Comparison of ENCODE assay signal across 7 cellular contexts in genomic region chr9:86099695-86100364, GRCh38. TPM values are rescaled to one million over a fixed set of nuclear protein-coding genes. Genes with fewer than 3 reads are reported as not detected.
DNase-seq lines count a peak whose midpoint lies in the region; ATAC-seq and TF ChIP-seq lines count a peak whose summit lies in the region.

No MANE protein-coding gene starts in this region.

- peak overlapping the region; percentile 86 to 88 for H3K4me3 Mint-ChIP-seq in activated T-cell treated with anti-CD3 and anti-CD28 coated beads, Interleukin-2, amount 50 U/mL, for 72 hours
- H3K4me3 Mint-ChIP-seq in osteocyte (ENCODE audit: unreplicated experiment) = peak overlapping the region; percentile 86

- H3K4me1 Mint-ChIP-seq in activated T-cell treated with anti-CD3 and anti-CD28 coated beads, Interleukin-2, amount 50 U/mL, for 72 hours (ENCODE audit: low read depth) = peaks cover 7% of the 10 kb centered on the region
- H3K4me1 Mint-ChIP-seq in osteocyte (ENCODE audit: unreplicated experiment) = peaks cover 37% of the 10 kb centered on the region

- peaks cover 0 to 2% of the 10 kb centered on the region in 2 donors for H3K36me3 Mint-ChIP-seq in activated T-cell treated with anti-CD3 and anti-CD28 coated beads, Interleukin-2, amount 50 U/mL, for 72 hours (ENCODE audit: insufficient read depth in 2 of 2)
- H3K36me3 Mint-ChIP-seq in osteocyte (ENCODE audit: unreplicated experiment) = no peaks in the 10 kb centered on the region

- DNase-seq in LHCN-M2 (ENCODE audit: low read depth) = peak; percentile 54
- peak; percentile 13 to 28 for DNase-seq in activated T-cell treated with anti-CD3 and anti-CD28 coated beads, Interleukin-2, amount 50 U/mL, for 72 hours
- peak; percentile 11 for DNase-seq in globus pallidus (ENCODE audit: low spot score)
- no peak for DNase-seq in osteocyte (ENCODE audit: extremely low spot score, unreplicated experiment)
- no peak for DNase-seq in DMS 273 treated with DMSO at 0.1 percent for 48 hours (lab: John Stamatoyannopoulos, UW)

- peaks cover 70% of the 10 kb centered on the region for H3K27me3 Mint-ChIP-seq in activated T-cell treated with anti-CD3 and anti-CD28 coated beads, Interleukin-2, amount 50 U/mL, for 72 hours (ENCODE audit: low read depth)
- no peaks in the 10 kb centered on the region for H3K27me3 Mint-ChIP-seq in osteocyte (ENCODE audit: unreplicated experiment)

- TF ChIP-seq CTCF in osteocyte (IDR thresholded peaks at IDR 0.05) = no peak

- peak overlapping the region; percentile 66 for H3K27ac Mint-ChIP-seq in activated T-cell treated with anti-CD3 and anti-CD28 coated beads, Interleukin-2, amount 50 U/mL, for 72 hours
- peak overlapping the region; percentile 90 for H3K27ac Mint-ChIP-seq in osteocyte (ENCODE audit: unreplicated experiment)

- H3K9me3 Mint-ChIP-seq in activated T-cell treated with anti-CD3 and anti-CD28 coated beads, Interleukin-2, amount 50 U/mL, for 72 hours = no peaks in the 10 kb centered on the region
- no peaks in the 10 kb centered on the region for H3K9me3 Mint-ChIP-seq in osteocyte (ENCODE audit: unreplicated experiment)

- ATAC-seq in GM18907 (IDR thresholded peaks at IDR 0.05; ENCODE audit: unreplicated experiment) = peak; percentile 46
- ATAC-seq in activated T-cell treated with anti-CD3 and anti-CD28 coated beads, Interleukin-2, amount 50 U/mL, for 72 hours (replicated peaks in 1 of 2) = peak in 1 of 2 donors; percentile 49
- ATAC-seq in GM21526 (IDR thresholded peaks at IDR 0.05; ENCODE audit: low FRiP score, unreplicated experiment) = no peak

RNA-seq across cellular contexts. Expression of gene GOLM1, which starts 0.5 kb away (rescaled TPM):
- 39.0 and 48.5 TPM in 2 replicates for total RNA-seq in LHCN-M2 (2014; rRNA removed)
- polyA plus RNA-seq in LHCN-M2 (2012) = 20.3 TPM
- total RNA-seq in activated T-cell treated with anti-CD3 and anti-CD28 coated beads, Interleukin-2, amount 50 U/mL, for 72 hours = 1 to 10 TPM; 1.2 to 2.7 TPM
- total RNA-seq in osteocyte = 91.9 and 93.4 TPM in 2 replicates

Comparison
In these comparisons a context has a peak if more than half of its experiments do, and no peak if none do; other contexts are left out.
1. DNase-seq: peak in LHCN-M2 (single experiment), activated T-cell treated with anti-CD3 and anti-CD28 coated beads, Interleukin-2, amount 50 U/mL, for 72 hours (2 of 2) and globus pallidus (single experiment); none in osteocyte (single experiment) and DMS 273 treated with DMSO at 0.1 percent for 48 hours (single experiment).
2. RNA of gene GOLM1, which starts 0.5 kb away (total RNA-seq): 91.9 to 93.4 TPM in osteocyte and 39.0 to 48.5 TPM in LHCN-M2; 1.2 to 2.7 TPM in activated T-cell treated with anti-CD3 and anti-CD28 coated beads, Interleukin-2, amount 50 U/mL, for 72 hours; every median in the first group is over 10 times any median in the second.